12 cellular contexts compared by ENCODE assay signal in genomic region chr1:1554926-1555915, GRCh38. TPM values are rescaled to one million over a fixed set of nuclear protein-coding genes. Genes with fewer than 3 reads are reported as not detected.
A peak's percentile ranks its signal among the peaks of the same experiment; 100 is the strongest.
DNase-seq lines count a peak whose midpoint lies in the region; ATAC-seq and TF ChIP-seq lines count a peak whose summit lies in the region.
"Had no signal": no experiment of that assay in that cellular context is flagged by ENCODE, and none has a peak within 500 bp of the region (broad histone marks: within the 10 kb centered on the region; RNA-seq: fewer than 3 reads in every experiment).

No MANE protein-coding gene starts in this region.

- H3K36me3 ChIP-seq in breast epithelium, result no peaks in the 10 kb centered on the region
- peaks cover 0 to 15% (median 4%) of the 10 kb centered on the region in 4 donors for H3K36me3 ChIP-seq in upper lobe of left lung

- DNase-seq in MCF 10A (ENCODE audit: unreplicated experiment) (peak; percentile 71), breast epithelium (ENCODE audit: low spot score in 2 of 2) (no peak), islet precursor cell (peak; percentile 91), upper lobe of left lung (peak in 1 of 2 donors; percentile 72), hippocampal formation (lab: John Stamatoyannopoulos, UW) (no peak), NCI-H2029 treated with DMSO at 0.1 percent for 48 hours (lab: John Stamatoyannopoulos, UW) (no peak), KG1 (lab: John Stamatoyannopoulos, UW) (no peak)
- DNase-seq: body of pancreas, NCI-H146 had no signal

- CTCF ChIA-PET in MCF 10A (lab: Yijun Ruan, JAX), result interaction anchor here (0.7 kb wide), 1 partner anchor 32 kb away, joined by 4 read pairs; no protein-coding TSS in a partner anchor

- H3K4me1 Mint-ChIP-seq in MCF 10A (ENCODE audit: insufficient read depth, unreplicated experiment), result peaks cover 8% of the 10 kb centered on the region

- no peak for TF ChIP-seq EP300 in upper lobe of left lung (IDR thresholded peaks at IDR 0.05)

- TF ChIP-seq CTCF in MCF 10A (IDR thresholded peaks at IDR 0.05; ENCODE audit: unreplicated experiment) (no peak), breast epithelium (IDR thresholded peaks at IDR 0.05) (no peak), upper lobe of left lung (IDR thresholded peaks at IDR 0.05) (no peak)

- H3K27ac ChIP-seq in breast epithelium (peak overlapping the region in 1 of 2 donors; percentile 25), angular gyrus (ENCODE audit: low read depth, low read length) (peak overlapping the region; percentile 48), upper lobe of left lung (peak overlapping the region in 2 of 4 donors; percentile 15 to 59)
- H3K27ac ChIP-seq: body of pancreas, C4-2B had no signal

- H3K27me3 Mint-ChIP-seq in MCF 10A (ENCODE audit: insufficient read depth, unreplicated experiment), result no peaks in the 10 kb centered on the region

- H3K27me3 ChIP-seq in breast epithelium (no peaks in the 10 kb centered on the region), upper lobe of left lung (no peaks in the 10 kb centered on the region)
- H3K27me3 ChIP-seq: body of pancreas had no signal

- BruUV-seq in MCF 10A (replicated peaks; lab: Mats Ljungman, UMichigan), result no TSS peak

- H3K4me1 ChIP-seq in breast epithelium, result no peaks in the 10 kb centered on the region
- peaks cover 0 to 10% (median 5%) of the 10 kb centered on the region in 4 donors for H3K4me1 ChIP-seq in upper lobe of left lung

- peaks cover 51% of the 10 kb centered on the region for H3K36me3 Mint-ChIP-seq in MCF 10A (ENCODE audit: insufficient read depth, unreplicated experiment)

- peak; percentile 17 to 27 for ATAC-seq in upper lobe of left lung (ENCODE audit: low FRiP score in 2 of 2)
- ATAC-seq: body of pancreas had no signal

- 81 to 84% methylated on average over 23 to 31 of the region's 31 CpGs for WGBS in upper lobe of left lung, 2 donors

- H3K9me3 ChIP-seq in breast epithelium (no peaks in the 10 kb centered on the region), upper lobe of left lung (no peaks in the 10 kb centered on the region)
- H3K9me3 ChIP-seq: body of pancreas had no signal

- H3K27ac Mint-ChIP-seq in MCF 10A (ENCODE audit: low read depth, unreplicated experiment), result no peak overlapping the region

- POLR2A ChIA-PET in MCF 10A (lab: Yijun Ruan, JAX), result interaction anchor here (0.6 kb wide), 1 partner anchor 179 kb away, joined by 3 read pairs; no protein-coding TSS in a partner anchor

- TF ChIP-seq POLR2A in breast epithelium (IDR thresholded peaks at IDR 0.05) (no peak), upper lobe of left lung (IDR thresholded peaks at IDR 0.05) (no peak)

- intact Hi-C loops in MCF 10A (cut with micrococcal nuclease) (no loop called here), breast epithelium (cut with DNase I; ENCODE audit: low total_unique reads) (no loop called here)

- no peaks in the 10 kb centered on the region for H3K9me3 Mint-ChIP-seq in MCF 10A (ENCODE audit: unreplicated experiment)

- H3K4me3 ChIP-seq in breast epithelium, result no peak overlapping the region
- H3K4me3 ChIP-seq in upper lobe of left lung, result no peak overlapping the region
- H3K4me3 ChIP-seq: body of pancreas had no signal

- H3K4me3 Mint-ChIP-seq in MCF 10A (ENCODE audit: unreplicated experiment), result no peak overlapping the region

RNA-seq across cellular contexts. Expression of gene TMEM240, which starts 14.8 kb away (rescaled TPM):
- 3.6 and 5.5 TPM in 2 replicates for total RNA-seq in MCF 10A (2022)
- total RNA-seq in breast epithelium, result 1 to 10 TPM; 3.5 to 8.8 (median 3.8) TPM
- 1 to 10 TPM in 5 of 6 donors, not detected in 1; 1.8 to 3.6 (median 3.1) TPM for total RNA-seq in upper lobe of left lung
- total RNA-seq: mononuclear cell had no signal

RNA-seq across cellular contexts. Expression of gene SSU72, which starts 19.4 kb away (rescaled TPM):
- total RNA-seq in MCF 10A (2022) (97.4 and 104 TPM in 2 replicates), breast epithelium (100 to 1,000 TPM; 100 to 125 (median 114) TPM), upper lobe of left lung (100 to 1,000 TPM; 122 to 174 (median 146) TPM)

RNA-seq across cellular contexts. Expression of gene ATAD3A, which starts 43.3 kb away (rescaled TPM):
- total RNA-seq in MCF 10A (2022) (43.1 and 63.2 TPM in 2 replicates), breast epithelium (10 to 100 TPM; 14.9 to 22.3 (median 15.5) TPM), upper lobe of left lung (10 to 100 TPM; 18.5 to 31.9 (median 24.0) TPM)

RNA-seq across cellular contexts. Expression of gene FNDC10, which starts 44.7 kb away (rescaled TPM):
- total RNA-seq in MCF 10A (2022) (4.3 and 5.1 TPM in 2 replicates), breast epithelium (1 to 10 TPM in 1 of 3 donors, under 1 TPM in 2; 0.48 to 2.9 (median 0.98) TPM), upper lobe of left lung (10 to 100 TPM in 4 of 6 donors, 1 to 10 TPM in 2; 8.7 to 21.0 (median 12.4) TPM)

Comparison
In these comparisons a context has a peak if more than half of its experiments do, and no peak if none do; other contexts are left out.
1. DNase-seq: peak in MCF 10A (single experiment) and islet precursor cell (single experiment); none in breast epithelium (0 of 2), hippocampal formation (0 of 2), NCI-H2029 treated with DMSO at 0.1 percent for 48 hours (single experiment) and KG1 (single experiment).